ENCODE assay signal across 15 cellular contexts in the genomic region with DNA sequence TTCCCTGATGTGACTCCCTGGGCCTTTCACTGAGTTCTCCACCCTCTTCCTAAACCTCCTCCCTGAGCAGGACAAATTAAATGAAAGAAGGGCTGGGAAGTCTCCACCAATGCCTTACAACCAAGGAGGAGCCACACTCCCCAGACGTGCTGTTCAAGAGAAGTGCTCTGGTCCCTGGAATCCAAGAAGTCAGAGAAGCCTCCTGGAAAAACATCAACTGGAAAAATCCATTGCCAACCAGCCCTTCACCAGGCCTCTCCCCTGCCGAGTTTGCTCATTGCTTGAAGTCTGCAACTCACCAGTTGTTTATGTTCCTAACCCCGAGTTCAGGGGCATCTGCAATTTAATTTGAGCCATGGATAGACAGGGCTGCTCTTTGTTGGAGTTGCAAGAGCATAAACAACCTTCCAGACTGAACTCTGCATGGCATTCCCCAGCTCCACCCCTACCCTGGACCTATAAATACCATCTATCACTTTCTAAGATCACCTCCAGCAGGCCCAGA.
DNase-seq lines count a peak whose midpoint lies in the region; TF ChIP-seq lines count a peak whose summit lies in the region.
"Had no signal": no experiment of that assay in that cellular context is flagged by ENCODE, and none has a peak within 500 bp of the region (broad histone marks: within the 10 kb centered on the region; RNA-seq: fewer than 3 reads in every experiment).

No MANE protein-coding gene starts in this region.

- no peak overlapping the region for H3K14ac ChIP-seq in mesenchymal stem cell (ENCODE audit: low read length in 2 of 2)

- no peak overlapping the region for H2AK5ac ChIP-seq in mesenchymal stem cell (ENCODE audit: low read length, severe bottlenecking)

- H3K9me2 ChIP-seq in hepatocyte (replicated peaks; ENCODE audit: insufficient read depth), result no peaks in the 10 kb centered on the region

- H4K8ac ChIP-seq in mesenchymal stem cell (ENCODE audit: low read length), result no peak overlapping the region

- no peaks in the 10 kb centered on the region for H3K79me1 ChIP-seq in mesenchymal stem cell (replicated peaks; ENCODE audit: low read length, poor library complexity, severe bottlenecking)

- H4K91ac ChIP-seq in mesenchymal stem cell (ENCODE audit: low read length), result no peak overlapping the region

- H2BK120ac ChIP-seq in mesenchymal stem cell (ENCODE audit: low read depth, low read length), result no peak overlapping the region

- H3K79me2 ChIP-seq in hepatocyte, result no peaks in the 10 kb centered on the region

- no peak overlapping the region for H3K9ac ChIP-seq in mesenchymal stem cell (ENCODE audit: low read length)
- H3K9ac ChIP-seq: BLaER1 treated with 17β-estradiol and CSF1 and Interleukin-3, amounts not matched to agents 10 nM and 100 nM had no signal

- H2BK5ac ChIP-seq in mesenchymal stem cell (ENCODE audit: low read depth, low read length, poor library complexity, severe bottlenecking), result no peak overlapping the region

- no peak overlapping the region for H3K18ac ChIP-seq in mesenchymal stem cell (ENCODE audit: low read depth in 1 of 2, low read length in 2 of 2)

- H4K20me1 ChIP-seq in hepatocyte (ENCODE audit: insufficient read depth, poor library complexity, severe bottlenecking), result no peaks in the 10 kb centered on the region
- H4K20me1 ChIP-seq: BLaER1 treated with 17β-estradiol and CSF1 and Interleukin-3, amounts not matched to agents 10 nM and 100 nM had no signal

- H3K9me3 ChIP-seq in mesenchymal stem cell (ENCODE audit: control insufficient read depth, low read length) (peaks cover 7% of the 10 kb centered on the region), spleen (no peaks in the 10 kb centered on the region), hepatocyte (ENCODE audit: low read depth) (no peaks in the 10 kb centered on the region)

- H3K27ac ChIP-seq in mesenchymal stem cell (ENCODE audit: low read length, poor library complexity, severe bottlenecking) (no peak overlapping the region), spleen (no peak overlapping the region), hepatocyte (no peak overlapping the region)
- H3K27ac ChIP-seq: BLaER1 treated with 17β-estradiol and CSF1 and Interleukin-3, amounts not matched to agents 10 nM and 100 nM had no signal

- H3K4me3 ChIP-seq in mesenchymal stem cell (ENCODE audit: insufficient read depth in 1 of 2, low read depth in 1 of 2, low read length in 2 of 2) (no peak overlapping the region), spleen (no peak overlapping the region), hepatocyte (no peak overlapping the region)
- H3K4me3 ChIP-seq: BLaER1 treated with 17β-estradiol and CSF1 and Interleukin-3, amounts not matched to agents 10 nM and 100 nM; GM12878; GM23338 had no signal

- no peaks in the 10 kb centered on the region for H3K4me1 ChIP-seq in mesenchymal stem cell (ENCODE audit: control insufficient read depth, insufficient read depth, low read depth, low read length)
- no peaks in the 10 kb centered on the region for H3K4me1 ChIP-seq in spleen
- peaks cover 13% of the 10 kb centered on the region for H3K4me1 ChIP-seq in hepatocyte (ENCODE audit: insufficient read depth)
- H3K4me1 ChIP-seq: BLaER1 treated with 17β-estradiol and CSF1 and Interleukin-3, amounts not matched to agents 10 nM and 100 nM had no signal

- H3K4me2 ChIP-seq in mesenchymal stem cell (ENCODE audit: low read length, poor library complexity, severe bottlenecking) (no peak overlapping the region), hepatocyte (no peak overlapping the region)
- H3K4me2 ChIP-seq: BLaER1 treated with 17β-estradiol and CSF1 and Interleukin-3, amounts not matched to agents 10 nM and 100 nM; GM23338 had no signal

- H3K36me3 ChIP-seq in mesenchymal stem cell (ENCODE audit: control insufficient read depth in 1 of 2, insufficient read depth in 2 of 2, low read depth in 1 of 2, low read length in 2 of 2) (no peaks in the 10 kb centered on the region), spleen (no peaks in the 10 kb centered on the region), hepatocyte (replicated peaks; ENCODE audit: insufficient read depth, low read depth) (no peaks in the 10 kb centered on the region)
- H3K36me3 ChIP-seq: BLaER1 treated with 17β-estradiol and CSF1 and Interleukin-3, amounts not matched to agents 10 nM and 100 nM had no signal

- H2AFZ ChIP-seq in mesenchymal stem cell (ENCODE audit: low read depth, low read length) (no peak overlapping the region), hepatocyte (no peak overlapping the region)
- H2AFZ ChIP-seq: GM23338 had no signal

- TF ChIP-seq CTCF in spleen (IDR thresholded peaks at IDR 0.05 in 8 of 11, conservative IDR thresholded peaks at IDR 0.05 in 3 of 11), result no peak
- TF ChIP-seq CTCF in hepatocyte (IDR thresholded peaks at IDR 0.05; ENCODE audit: poor library complexity), result no peak

- WGBS in mesenchymal stem cell, result 13% methylated on average over 3 of the region's 3 CpGs
- WGBS in spleen, 5 donors, result 61 to 79% (median 70%) methylated on average over 3 of the region's 3 CpGs
- WGBS in hepatocyte (ENCODE audit: low lambda C conversion rate, missing lambda C conversion rate), result 52% methylated on average over 3 of the region's 3 CpGs

- TF ChIP-seq POLR2A in spleen (IDR thresholded peaks at IDR 0.05), result no peak

- no peak overlapping the region for H2BK15ac ChIP-seq in mesenchymal stem cell (ENCODE audit: low read depth, poor library complexity, severe bottlenecking)

- intact Hi-C loops in spleen (cut with DNase I; ENCODE audit: low total_unique reads), result no loop called here

- peaks cover 0 to 6% of the 10 kb centered on the region in 2 experiments for H3K27me3 ChIP-seq in mesenchymal stem cell (ENCODE audit: control insufficient read depth in 1 of 2, insufficient read depth in 1 of 2, low read length in 2 of 2)
- no peaks in the 10 kb centered on the region for H3K27me3 ChIP-seq in spleen (replicated peaks in 1 of 7)
- no peaks in the 10 kb centered on the region for H3K27me3 ChIP-seq in hepatocyte
- H3K27me3 ChIP-seq: BLaER1 treated with 17β-estradiol and CSF1 and Interleukin-3, amounts not matched to agents 10 nM and 100 nM had no signal

- DNase-seq in ELF-1 (ENCODE audit: low read depth, low spot score), result peak; percentile 32
- peak; percentile 20 for DNase-seq in ecto neural progenitor cell (ENCODE audit: low spot score)
- DNase-seq in mesenchymal stem cell, result peak; percentile 33
- DNase-seq in ureter (ENCODE audit: low spot score), result peak; percentile 24
- DNase-seq in spleen, result no peak
- DNase-seq in hepatocyte (ENCODE audit: low spot score), result no peak
- no peak for DNase-seq in GM19238 (ENCODE audit: insufficient read length, low spot score)
- DNase-seq: ACHN; Calu3; CD4-positive, alpha-beta T cell; DMS 273 treated with DMSO at 0.1 percent for 48 hours; H7 had no signal

- no peak overlapping the region for H3K4ac ChIP-seq in mesenchymal stem cell (ENCODE audit: low read depth in 1 of 2, low read length in 2 of 2)

- no peak overlapping the region for H2BK12ac ChIP-seq in mesenchymal stem cell (ENCODE audit: low read length in 2 of 2)

- no peak overlapping the region for H3K23ac ChIP-seq in mesenchymal stem cell (ENCODE audit: low read length in 2 of 2)

Comparison
In these comparisons a context has a peak if more than half of its experiments do, and no peak if none do; other contexts are left out.
1. DNase-seq: peak in ELF-1 (single experiment), ecto neural progenitor cell (single experiment), mesenchymal stem cell (single experiment) and ureter (single experiment); none in spleen (single experiment), hepatocyte (single experiment) and GM19238 (single experiment).